Comparison of ENCODE assay signal across 1 cellular context in the genomic region with DNA sequence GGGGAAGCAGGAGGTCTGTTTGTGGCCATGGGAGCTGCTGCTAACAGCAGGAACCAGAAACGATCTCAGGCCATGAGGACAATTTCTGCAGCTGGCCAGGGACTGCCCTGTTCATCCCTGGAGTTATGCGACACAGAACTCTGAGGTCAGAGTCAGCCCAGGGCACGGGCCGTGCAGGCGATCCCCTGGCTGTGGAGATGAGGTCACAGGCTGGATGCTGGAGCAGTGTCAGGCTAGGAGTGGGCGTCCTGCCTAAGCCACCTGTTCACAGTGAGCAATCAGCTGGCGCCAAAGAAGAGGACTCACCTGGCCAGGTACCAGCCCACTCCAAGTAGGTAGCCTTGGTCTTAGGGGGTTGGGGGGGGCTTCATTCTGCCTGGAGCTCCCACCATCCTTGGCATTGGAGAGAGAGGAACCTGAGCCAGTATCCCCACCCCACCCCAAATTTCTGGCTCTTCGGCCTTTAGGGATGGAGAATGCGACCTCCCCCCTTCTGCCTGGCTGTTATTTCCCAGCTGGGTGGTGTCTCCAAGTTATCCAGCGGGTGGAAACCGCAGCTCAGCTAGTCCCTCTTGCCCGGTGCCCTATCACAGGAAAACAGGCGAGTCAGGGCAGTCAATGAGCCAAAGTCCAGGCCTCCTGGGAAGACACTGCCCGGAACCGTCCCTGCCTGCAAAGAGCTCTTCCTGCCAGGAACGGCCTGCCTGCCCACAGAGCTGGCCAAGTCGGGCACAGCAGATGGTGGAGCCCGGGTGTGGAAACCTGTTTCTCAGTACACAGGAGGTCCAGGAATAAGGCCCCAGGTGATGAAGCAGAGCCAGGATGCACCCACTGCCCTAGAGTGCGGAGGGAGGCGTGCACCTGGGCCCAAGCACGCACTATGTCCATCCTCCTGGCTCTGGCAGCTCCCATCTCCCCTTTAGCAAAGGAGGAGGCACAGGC.
A peak's percentile ranks its signal among the peaks of the same experiment; 100 is the strongest.
TF ChIP-seq lines count a peak whose summit lies in the region.

No MANE protein-coding gene starts in this region.

TF ChIP-seq in HepG2, 621 proteins besides CTCF, POLR2A, EP300 and RAD21 (continues in another document):
- TF ChIP-seq FIP1L1 (IDR thresholded peaks at IDR 0.05; ENCODE audit: borderline replicate concordance, insufficient read depth, low read depth, low read length): no peak
- TF ChIP-seq ZNF672 (CRISPR knock-in tag; IDR thresholded peaks at IDR 0.05): no peak
- TF ChIP-seq HNRNPLL (IDR thresholded peaks at IDR 0.05; ENCODE audit: low read depth, low read length, poor library complexity, severe bottlenecking): no peak
- TF ChIP-seq HDAC6 (IDR thresholded peaks at IDR 0.05; ENCODE audit: low read depth, low read length): no peak
- TF ChIP-seq, protein P1, sequence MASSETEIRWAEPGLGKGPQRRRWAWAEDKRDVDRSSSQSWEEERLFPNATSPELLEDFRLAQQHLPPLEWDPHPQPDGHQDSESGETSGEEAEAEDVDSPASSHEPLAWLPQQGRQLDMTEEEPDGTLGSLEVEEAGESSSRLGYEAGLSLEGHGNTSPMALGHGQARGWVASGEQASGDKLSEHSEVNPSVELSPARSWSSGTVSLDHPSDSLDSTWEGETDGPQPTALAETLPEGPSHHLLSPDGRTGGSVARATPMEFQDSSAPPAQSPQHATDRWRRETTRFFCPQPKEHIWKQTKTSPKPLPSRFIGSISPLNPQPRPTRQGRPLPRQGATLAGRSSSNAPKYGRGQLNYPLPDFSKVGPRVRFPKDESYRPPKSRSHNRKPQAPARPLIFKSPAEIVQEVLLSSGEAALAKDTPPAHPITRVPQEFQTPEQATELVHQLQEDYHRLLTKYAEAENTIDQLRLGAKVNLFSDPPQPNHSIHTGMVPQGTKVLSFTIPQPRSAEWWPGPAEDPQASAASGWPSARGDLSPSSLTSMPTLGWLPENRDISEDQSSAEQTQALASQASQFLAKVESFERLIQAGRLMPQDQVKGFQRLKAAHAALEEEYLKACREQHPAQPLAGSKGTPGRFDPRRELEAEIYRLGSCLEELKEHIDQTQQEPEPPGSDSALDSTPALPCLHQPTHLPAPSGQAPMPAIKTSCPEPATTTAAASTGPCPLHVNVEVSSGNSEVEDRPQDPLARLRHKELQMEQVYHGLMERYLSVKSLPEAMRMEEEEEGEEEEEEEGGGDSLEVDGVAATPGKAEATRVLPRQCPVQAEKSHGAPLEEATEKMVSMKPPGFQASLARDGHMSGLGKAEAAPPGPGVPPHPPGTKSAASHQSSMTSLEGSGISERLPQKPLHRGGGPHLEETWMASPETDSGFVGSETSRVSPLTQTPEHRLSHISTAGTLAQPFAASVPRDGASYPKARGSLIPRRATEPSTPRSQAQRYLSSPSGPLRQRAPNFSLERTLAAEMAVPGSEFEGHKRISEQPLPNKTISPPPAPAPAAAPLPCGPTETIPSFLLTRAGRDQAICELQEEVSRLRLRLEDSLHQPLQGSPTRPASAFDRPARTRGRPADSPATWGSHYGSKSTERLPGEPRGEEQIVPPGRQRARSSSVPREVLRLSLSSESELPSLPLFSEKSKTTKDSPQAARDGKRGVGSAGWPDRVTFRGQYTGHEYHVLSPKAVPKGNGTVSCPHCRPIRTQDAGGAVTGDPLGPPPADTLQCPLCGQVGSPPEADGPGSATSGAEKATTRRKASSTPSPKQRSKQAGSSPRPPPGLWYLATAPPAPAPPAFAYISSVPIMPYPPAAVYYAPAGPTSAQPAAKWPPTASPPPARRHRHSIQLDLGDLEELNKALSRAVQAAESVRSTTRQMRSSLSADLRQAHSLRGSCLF (CRISPR knock-in tag; IDR thresholded peaks at IDR 0.05; ENCODE audit: borderline replicate concordance): no peak
- TF ChIP-seq NR2F6 (IDR thresholded peaks at IDR 0.05): no peak; the same call in 1 of the 2 replicates
- peak; percentile 30 for TF ChIP-seq NR2F6 (CRISPR knock-in tag; IDR thresholded peaks at IDR 0.05)
- no peak; the same call in 1 of the 2 replicates for TF ChIP-seq CBX5 (CRISPR knock-in tag; IDR thresholded peaks at IDR 0.05; ENCODE audit: borderline replicate concordance)
- no peak for TF ChIP-seq NONO (IDR thresholded peaks at IDR 0.05)
- peak; percentile 29; the same call in 1 of the 2 replicates for TF ChIP-seq NONO (CRISPR knock-in tag; conservative IDR thresholded peaks at IDR 0.05)
- TF ChIP-seq, protein P2, sequence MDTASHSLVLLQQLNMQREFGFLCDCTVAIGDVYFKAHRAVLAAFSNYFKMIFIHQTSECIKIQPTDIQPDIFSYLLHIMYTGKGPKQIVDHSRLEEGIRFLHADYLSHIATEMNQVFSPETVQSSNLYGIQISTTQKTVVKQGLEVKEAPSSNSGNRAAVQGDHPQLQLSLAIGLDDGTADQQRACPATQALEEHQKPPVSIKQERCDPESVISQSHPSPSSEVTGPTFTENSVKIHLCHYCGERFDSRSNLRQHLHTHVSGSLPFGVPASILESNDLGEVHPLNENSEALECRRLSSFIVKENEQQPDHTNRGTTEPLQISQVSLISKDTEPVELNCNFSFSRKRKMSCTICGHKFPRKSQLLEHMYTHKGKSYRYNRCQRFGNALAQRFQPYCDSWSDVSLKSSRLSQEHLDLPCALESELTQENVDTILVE (CRISPR knock-in tag; IDR thresholded peaks at IDR 0.05): 0 out of 2 replicates have a peak, but pooled peaks have one; percentile 5
- TF ChIP-seq ZNF878 (CRISPR knock-in tag; IDR thresholded peaks at IDR 0.05): no peak
- peak; percentile 84 for TF ChIP-seq HDAC1 (CRISPR knock-in tag; IDR thresholded peaks at IDR 0.05)
- TF ChIP-seq NCOA5 (CRISPR knock-in tag; IDR thresholded peaks at IDR 0.05): no peak
- TF ChIP-seq NKX3-1 (CRISPR knock-in tag; IDR thresholded peaks at IDR 0.05): no peak
- TF ChIP-seq, protein P3, sequence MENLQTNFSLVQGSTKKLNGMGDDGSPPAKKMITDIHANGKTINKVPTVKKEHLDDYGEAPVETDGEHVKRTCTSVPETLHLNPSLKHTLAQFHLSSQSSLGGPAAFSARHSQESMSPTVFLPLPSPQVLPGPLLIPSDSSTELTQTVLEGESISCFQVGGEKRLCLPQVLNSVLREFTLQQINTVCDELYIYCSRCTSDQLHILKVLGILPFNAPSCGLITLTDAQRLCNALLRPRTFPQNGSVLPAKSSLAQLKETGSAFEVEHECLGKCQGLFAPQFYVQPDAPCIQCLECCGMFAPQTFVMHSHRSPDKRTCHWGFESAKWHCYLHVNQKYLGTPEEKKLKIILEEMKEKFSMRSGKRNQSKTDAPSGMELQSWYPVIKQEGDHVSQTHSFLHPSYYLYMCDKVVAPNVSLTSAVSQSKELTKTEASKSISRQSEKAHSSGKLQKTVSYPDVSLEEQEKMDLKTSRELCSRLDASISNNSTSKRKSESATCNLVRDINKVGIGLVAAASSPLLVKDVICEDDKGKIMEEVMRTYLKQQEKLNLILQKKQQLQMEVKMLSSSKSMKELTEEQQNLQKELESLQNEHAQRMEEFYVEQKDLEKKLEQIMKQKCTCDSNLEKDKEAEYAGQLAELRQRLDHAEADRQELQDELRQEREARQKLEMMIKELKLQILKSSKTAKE (CRISPR knock-in tag; IDR thresholded peaks at IDR 0.05; ENCODE audit: borderline replicate concordance): 0 out of 2 replicates have a peak, but pooled peaks have one; percentile 12
- TF ChIP-seq, protein P4, sequence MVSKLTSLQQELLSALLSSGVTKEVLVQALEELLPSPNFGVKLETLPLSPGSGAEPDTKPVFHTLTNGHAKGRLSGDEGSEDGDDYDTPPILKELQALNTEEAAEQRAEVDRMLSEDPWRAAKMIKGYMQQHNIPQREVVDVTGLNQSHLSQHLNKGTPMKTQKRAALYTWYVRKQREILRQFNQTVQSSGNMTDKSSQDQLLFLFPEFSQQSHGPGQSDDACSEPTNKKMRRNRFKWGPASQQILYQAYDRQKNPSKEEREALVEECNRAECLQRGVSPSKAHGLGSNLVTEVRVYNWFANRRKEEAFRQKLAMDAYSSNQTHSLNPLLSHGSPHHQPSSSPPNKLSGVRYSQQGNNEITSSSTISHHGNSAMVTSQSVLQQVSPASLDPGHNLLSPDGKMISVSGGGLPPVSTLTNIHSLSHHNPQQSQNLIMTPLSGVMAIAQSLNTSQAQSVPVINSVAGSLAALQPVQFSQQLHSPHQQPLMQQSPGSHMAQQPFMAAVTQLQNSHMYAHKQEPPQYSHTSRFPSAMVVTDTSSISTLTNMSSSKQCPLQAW (CRISPR knock-in tag; IDR thresholded peaks at IDR 0.05): 0 out of 2 replicates have a peak, but pooled peaks have one; percentile 31
- no peak for TF ChIP-seq MATR3 (CRISPR knock-in tag; IDR thresholded peaks at IDR 0.05)
- peak; percentile 52; the same call in 1 of the 3 replicates for TF ChIP-seq MXI1 (IDR thresholded peaks at IDR 0.05; ENCODE audit: borderline replicate concordance, low read depth, low read length)
- TF ChIP-seq, protein P5, sequence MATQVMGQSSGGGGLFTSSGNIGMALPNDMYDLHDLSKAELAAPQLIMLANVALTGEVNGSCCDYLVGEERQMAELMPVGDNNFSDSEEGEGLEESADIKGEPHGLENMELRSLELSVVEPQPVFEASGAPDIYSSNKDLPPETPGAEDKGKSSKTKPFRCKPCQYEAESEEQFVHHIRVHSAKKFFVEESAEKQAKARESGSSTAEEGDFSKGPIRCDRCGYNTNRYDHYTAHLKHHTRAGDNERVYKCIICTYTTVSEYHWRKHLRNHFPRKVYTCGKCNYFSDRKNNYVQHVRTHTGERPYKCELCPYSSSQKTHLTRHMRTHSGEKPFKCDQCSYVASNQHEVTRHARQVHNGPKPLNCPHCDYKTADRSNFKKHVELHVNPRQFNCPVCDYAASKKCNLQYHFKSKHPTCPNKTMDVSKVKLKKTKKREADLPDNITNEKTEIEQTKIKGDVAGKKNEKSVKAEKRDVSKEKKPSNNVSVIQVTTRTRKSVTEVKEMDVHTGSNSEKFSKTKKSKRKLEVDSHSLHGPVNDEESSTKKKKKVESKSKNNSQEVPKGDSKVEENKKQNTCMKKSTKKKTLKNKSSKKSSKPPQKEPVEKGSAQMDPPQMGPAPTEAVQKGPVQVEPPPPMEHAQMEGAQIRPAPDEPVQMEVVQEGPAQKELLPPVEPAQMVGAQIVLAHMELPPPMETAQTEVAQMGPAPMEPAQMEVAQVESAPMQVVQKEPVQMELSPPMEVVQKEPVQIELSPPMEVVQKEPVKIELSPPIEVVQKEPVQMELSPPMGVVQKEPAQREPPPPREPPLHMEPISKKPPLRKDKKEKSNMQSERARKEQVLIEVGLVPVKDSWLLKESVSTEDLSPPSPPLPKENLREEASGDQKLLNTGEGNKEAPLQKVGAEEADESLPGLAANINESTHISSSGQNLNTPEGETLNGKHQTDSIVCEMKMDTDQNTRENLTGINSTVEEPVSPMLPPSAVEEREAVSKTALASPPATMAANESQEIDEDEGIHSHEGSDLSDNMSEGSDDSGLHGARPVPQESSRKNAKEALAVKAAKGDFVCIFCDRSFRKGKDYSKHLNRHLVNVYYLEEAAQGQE (IDR thresholded peaks at IDR 0.05; ENCODE audit: borderline replicate concordance in 1 of 2, low read depth in 1 of 2, low read length in 2 of 2): no peak
- TF ChIP-seq ZNF451 (CRISPR knock-in tag; IDR thresholded peaks at IDR 0.05): no peak
- no peak for TF ChIP-seq ZNF556 (CRISPR knock-in tag; IDR thresholded peaks at IDR 0.05; ENCODE audit: borderline replicate concordance)
- peak; percentile 20; the same call in 1 of the 2 replicates for TF ChIP-seq SP4 (CRISPR knock-in tag; IDR thresholded peaks at IDR 0.05)
- 0 out of 2 replicates have a peak, but pooled peaks have one; percentile 9 for TF ChIP-seq NCOA2 (CRISPR knock-in tag; IDR thresholded peaks at IDR 0.05)
- no peak for TF ChIP-seq MEF2D (CRISPR knock-in tag; IDR thresholded peaks at IDR 0.05)
- TF ChIP-seq, protein P6, sequence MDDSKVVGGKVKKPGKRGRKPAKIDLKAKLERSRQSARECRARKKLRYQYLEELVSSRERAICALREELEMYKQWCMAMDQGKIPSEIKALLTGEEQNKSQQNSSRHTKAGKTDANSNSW (CRISPR knock-in tag; IDR thresholded peaks at IDR 0.05; ENCODE audit: borderline replicate concordance): no peak
- TF ChIP-seq ZNF292 (CRISPR knock-in tag; IDR thresholded peaks at IDR 0.05; ENCODE audit: borderline replicate concordance, low read depth): peak; percentile 80; the same call in 1 of the 2 replicates
- TF ChIP-seq, protein P7, sequence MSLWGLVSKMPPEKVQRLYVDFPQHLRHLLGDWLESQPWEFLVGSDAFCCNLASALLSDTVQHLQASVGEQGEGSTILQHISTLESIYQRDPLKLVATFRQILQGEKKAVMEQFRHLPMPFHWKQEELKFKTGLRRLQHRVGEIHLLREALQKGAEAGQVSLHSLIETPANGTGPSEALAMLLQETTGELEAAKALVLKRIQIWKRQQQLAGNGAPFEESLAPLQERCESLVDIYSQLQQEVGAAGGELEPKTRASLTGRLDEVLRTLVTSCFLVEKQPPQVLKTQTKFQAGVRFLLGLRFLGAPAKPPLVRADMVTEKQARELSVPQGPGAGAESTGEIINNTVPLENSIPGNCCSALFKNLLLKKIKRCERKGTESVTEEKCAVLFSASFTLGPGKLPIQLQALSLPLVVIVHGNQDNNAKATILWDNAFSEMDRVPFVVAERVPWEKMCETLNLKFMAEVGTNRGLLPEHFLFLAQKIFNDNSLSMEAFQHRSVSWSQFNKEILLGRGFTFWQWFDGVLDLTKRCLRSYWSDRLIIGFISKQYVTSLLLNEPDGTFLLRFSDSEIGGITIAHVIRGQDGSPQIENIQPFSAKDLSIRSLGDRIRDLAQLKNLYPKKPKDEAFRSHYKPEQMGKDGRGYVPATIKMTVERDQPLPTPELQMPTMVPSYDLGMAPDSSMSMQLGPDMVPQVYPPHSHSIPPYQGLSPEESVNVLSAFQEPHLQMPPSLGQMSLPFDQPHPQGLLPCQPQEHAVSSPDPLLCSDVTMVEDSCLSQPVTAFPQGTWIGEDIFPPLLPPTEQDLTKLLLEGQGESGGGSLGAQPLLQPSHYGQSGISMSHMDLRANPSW (CRISPR knock-in tag; IDR thresholded peaks at IDR 0.05; ENCODE audit: borderline replicate concordance): no peak
- TF ChIP-seq, protein P8, sequence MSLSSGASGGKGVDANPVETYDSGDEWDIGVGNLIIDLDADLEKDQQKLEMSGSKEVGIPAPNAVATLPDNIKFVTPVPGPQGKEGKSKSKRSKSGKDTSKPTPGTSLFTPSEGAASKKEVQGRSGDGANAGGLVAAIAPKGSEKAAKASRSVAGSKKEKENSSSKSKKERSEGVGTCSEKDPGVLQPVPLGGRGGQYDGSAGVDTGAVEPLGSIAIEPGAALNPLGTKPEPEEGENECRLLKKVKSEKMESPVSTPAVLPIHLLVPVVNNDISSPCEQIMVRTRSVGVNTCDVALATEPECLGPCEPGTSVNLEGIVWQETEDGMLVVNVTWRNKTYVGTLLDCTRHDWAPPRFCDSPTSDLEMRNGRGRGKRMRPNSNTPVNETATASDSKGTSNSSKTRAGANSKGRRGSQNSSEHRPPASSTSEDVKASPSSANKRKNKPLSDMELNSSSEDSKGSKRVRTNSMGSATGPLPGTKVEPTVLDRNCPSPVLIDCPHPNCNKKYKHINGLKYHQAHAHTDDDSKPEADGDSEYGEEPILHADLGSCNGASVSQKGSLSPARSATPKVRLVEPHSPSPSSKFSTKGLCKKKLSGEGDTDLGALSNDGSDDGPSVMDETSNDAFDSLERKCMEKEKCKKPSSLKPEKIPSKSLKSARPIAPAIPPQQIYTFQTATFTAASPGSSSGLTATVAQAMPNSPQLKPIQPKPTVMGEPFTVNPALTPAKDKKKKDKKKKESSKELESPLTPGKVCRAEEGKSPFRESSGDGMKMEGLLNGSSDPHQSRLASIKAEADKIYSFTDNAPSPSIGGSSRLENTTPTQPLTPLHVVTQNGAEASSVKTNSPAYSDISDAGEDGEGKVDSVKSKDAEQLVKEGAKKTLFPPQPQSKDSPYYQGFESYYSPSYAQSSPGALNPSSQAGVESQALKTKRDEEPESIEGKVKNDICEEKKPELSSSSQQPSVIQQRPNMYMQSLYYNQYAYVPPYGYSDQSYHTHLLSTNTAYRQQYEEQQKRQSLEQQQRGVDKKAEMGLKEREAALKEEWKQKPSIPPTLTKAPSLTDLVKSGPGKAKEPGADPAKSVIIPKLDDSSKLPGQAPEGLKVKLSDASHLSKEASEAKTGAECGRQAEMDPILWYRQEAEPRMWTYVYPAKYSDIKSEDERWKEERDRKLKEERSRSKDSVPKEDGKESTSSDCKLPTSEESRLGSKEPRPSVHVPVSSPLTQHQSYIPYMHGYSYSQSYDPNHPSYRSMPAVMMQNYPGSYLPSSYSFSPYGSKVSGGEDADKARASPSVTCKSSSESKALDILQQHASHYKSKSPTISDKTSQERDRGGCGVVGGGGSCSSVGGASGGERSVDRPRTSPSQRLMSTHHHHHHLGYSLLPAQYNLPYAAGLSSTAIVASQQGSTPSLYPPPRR (CRISPR knock-in tag; IDR thresholded peaks at IDR 0.05; ENCODE audit: borderline replicate concordance): peak; percentile 12; the same call in 1 of the 2 replicates
